23 cellular contexts compared by ENCODE assay signal in the genomic region with DNA sequence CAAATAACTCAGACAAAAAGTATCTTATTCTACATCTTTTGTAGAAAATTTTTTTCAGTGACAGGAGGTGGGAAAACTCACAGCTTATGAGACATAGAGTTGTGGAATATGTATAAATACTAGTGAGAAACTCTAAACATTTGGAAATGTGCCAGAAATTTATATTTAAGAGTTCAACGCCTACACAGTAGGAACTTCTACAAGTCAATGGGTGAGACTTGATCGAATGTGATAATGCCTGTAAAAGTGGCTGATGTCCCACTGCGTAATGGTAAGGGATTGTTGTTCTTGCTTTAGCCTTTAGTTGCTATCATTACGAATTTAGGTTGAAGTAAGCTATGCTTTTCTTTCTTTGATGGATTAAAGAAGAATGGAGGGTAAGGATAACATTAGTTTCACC. TPM values are rescaled to one million over a fixed set of nuclear protein-coding genes. Genes with fewer than 3 reads are reported as not detected.
DNase-seq lines count a peak whose midpoint lies in the region; ATAC-seq and TF ChIP-seq lines count a peak whose summit lies in the region.
"Had no signal": no experiment of that assay in that cellular context is flagged by ENCODE, and none has a peak within 500 bp of the region (broad histone marks: within the 10 kb centered on the region; RNA-seq: fewer than 3 reads in every experiment).

No MANE protein-coding gene starts in this region.

- H3K9me3 ChIP-seq in CD4-positive, alpha-beta T cell (ENCODE audit: control insufficient read depth, low read length), result no peaks in the 10 kb centered on the region
- H3K9me3 ChIP-seq: BLaER1, SJCRH30 had no signal

- H3K4me3 Mint-ChIP-seq in activated T-cell treated with anti-CD3 and anti-CD28 coated beads, Interleukin-2, amount 50 U/mL, for 24 hours, result no peak overlapping the region
- no peak overlapping the region for H3K4me3 Mint-ChIP-seq in CD4-positive, alpha-beta T cell
- H3K4me3 Mint-ChIP-seq in activated naive CD8-positive, alpha-beta T cell treated with anti-CD3 and anti-CD28 coated beads for 36 hours, result no peak overlapping the region
- H3K4me3 Mint-ChIP-seq in natural killer cell, result no peak overlapping the region
- H3K4me3 Mint-ChIP-seq: CD4-positive, CD25-positive, alpha-beta regulatory T cell had no signal

- no peaks in the 10 kb centered on the region for H3K9me3 Mint-ChIP-seq in activated T-cell treated with anti-CD3 and anti-CD28 coated beads, Interleukin-2, amount 50 U/mL, for 24 hours
- H3K9me3 Mint-ChIP-seq in CD4-positive, alpha-beta T cell, result no peaks in the 10 kb centered on the region
- no peaks in the 10 kb centered on the region for H3K9me3 Mint-ChIP-seq in activated naive CD8-positive, alpha-beta T cell treated with anti-CD3 and anti-CD28 coated beads for 36 hours
- no peaks in the 10 kb centered on the region for H3K9me3 Mint-ChIP-seq in natural killer cell
- H3K9me3 Mint-ChIP-seq: CD4-positive, CD25-positive, alpha-beta regulatory T cell had no signal

- peaks cover 56% of the 10 kb centered on the region for H3K4me1 Mint-ChIP-seq in activated T-cell treated with anti-CD3 and anti-CD28 coated beads, Interleukin-2, amount 50 U/mL, for 24 hours (ENCODE audit: low read depth)
- peaks cover 50% of the 10 kb centered on the region for H3K4me1 Mint-ChIP-seq in CD4-positive, alpha-beta T cell (ENCODE audit: low read depth)
- peaks cover 46% of the 10 kb centered on the region for H3K4me1 Mint-ChIP-seq in activated naive CD8-positive, alpha-beta T cell treated with anti-CD3 and anti-CD28 coated beads for 36 hours
- H3K4me1 Mint-ChIP-seq in natural killer cell, result peaks cover 9 to 14% of the 10 kb centered on the region in 2 donors

- H3K27me3 ChIP-seq in CD4-positive, alpha-beta T cell (ENCODE audit: control insufficient read depth, insufficient read depth, low read length), result no peaks in the 10 kb centered on the region
- H3K27me3 ChIP-seq: BLaER1 had no signal

- H3K27ac Mint-ChIP-seq in activated T-cell treated with anti-CD3 and anti-CD28 coated beads, Interleukin-2, amount 50 U/mL, for 24 hours, result peak overlapping the region; percentile 15
- H3K27ac Mint-ChIP-seq in CD4-positive, alpha-beta T cell, result peak overlapping the region; percentile 60
- peak overlapping the region; percentile 44 for H3K27ac Mint-ChIP-seq in activated naive CD8-positive, alpha-beta T cell treated with anti-CD3 and anti-CD28 coated beads for 36 hours
- peak overlapping the region; percentile 29 to 66 for H3K27ac Mint-ChIP-seq in natural killer cell

- H3K27ac ChIP-seq in CD4-positive, alpha-beta T cell (ENCODE audit: low read depth, low read length), result no peak overlapping the region
- H3K27ac ChIP-seq: BLaER1, SJCRH30 had no signal

- H3K36me3 Mint-ChIP-seq in activated T-cell treated with anti-CD3 and anti-CD28 coated beads, Interleukin-2, amount 50 U/mL, for 24 hours (ENCODE audit: low read depth), result peaks cover 78% of the 10 kb centered on the region
- H3K36me3 Mint-ChIP-seq in CD4-positive, alpha-beta T cell (ENCODE audit: low read depth), result peaks cover 88% of the 10 kb centered on the region
- H3K36me3 Mint-ChIP-seq in activated naive CD8-positive, alpha-beta T cell treated with anti-CD3 and anti-CD28 coated beads for 36 hours, result peaks cover 26% of the 10 kb centered on the region
- H3K36me3 Mint-ChIP-seq in natural killer cell, result peaks cover 32% of the 10 kb centered on the region

- intact Hi-C loops in CD4-positive, alpha-beta T cell (cut with DNase I, micrococcal nuclease), result loop anchor here in 1 of 2 experiments (2.0 to 5.0 kb wide), 2 partner anchors 17 to 147 kb away; no protein-coding TSS in a partner anchor
- intact Hi-C loops in natural killer cell (cut with micrococcal nuclease), result no loop called here

- POLR2A ChIA-PET in CD4-positive, alpha-beta T cell (lab: Charles Lee), result interaction anchor here (0.7 to 0.8 kb wide), 2 partner anchors 9 to 87 kb away, joined by 3 read pairs; no protein-coding TSS in a partner anchor

- no peak for DNase-seq in activated T-cell treated with anti-CD3 and anti-CD28 coated beads, Interleukin-2, amount 50 U/mL, for 24 hours
- no peak for DNase-seq in activated T-cell treated with anti-CD3 and anti-CD28 coated beads for 4 hours
- no peak for DNase-seq in CD4-positive, alpha-beta T cell
- no peak for DNase-seq in activated naive CD8-positive, alpha-beta T cell treated with anti-CD3 and anti-CD28 coated beads for 36 hours
- DNase-seq in natural killer cell, result no peak
- DNase-seq: CD4-positive, CD25-positive, alpha-beta regulatory T cell; COR-L47; DMS53; KBM-7; MV-4-11; NCI-H1105; NCI-H1436 treated with DMSO at 0.1 percent for 48 hours; NCI-H2029; NCI-H446; NCI-H524 treated with DMSO at 0.1 percent for 48 hours; NCI-H774; PC-3; SJCRH30 had no signal

- no peaks in the 10 kb centered on the region for H3K27me3 Mint-ChIP-seq in activated T-cell treated with anti-CD3 and anti-CD28 coated beads, Interleukin-2, amount 50 U/mL, for 24 hours
- no peaks in the 10 kb centered on the region for H3K27me3 Mint-ChIP-seq in CD4-positive, alpha-beta T cell
- H3K27me3 Mint-ChIP-seq in activated naive CD8-positive, alpha-beta T cell treated with anti-CD3 and anti-CD28 coated beads for 36 hours, result no peaks in the 10 kb centered on the region
- H3K27me3 Mint-ChIP-seq in natural killer cell (ENCODE audit: low read depth in 2 of 2), result no peaks in the 10 kb centered on the region
- H3K27me3 Mint-ChIP-seq: CD4-positive, CD25-positive, alpha-beta regulatory T cell had no signal

- CTCF ChIA-PET in CD4-positive, alpha-beta T cell (lab: Charles Lee), result no interaction called here

- no peak for TF ChIP-seq CTCF in CD4-positive, alpha-beta T cell (IDR thresholded peaks at IDR 0.05)
- TF ChIP-seq CTCF in natural killer cell (IDR thresholded peaks at IDR 0.05), result no peak

- no peak for ATAC-seq in CD4-positive, alpha-beta T cell (ENCODE audit: poor library complexity)
- ATAC-seq in natural killer cell (no peak), HG03432 (IDR thresholded peaks at IDR 0.05; ENCODE audit: unreplicated experiment) (no peak), HG03159 (IDR thresholded peaks at IDR 0.05; ENCODE audit: unreplicated experiment) (no peak)
- ATAC-seq: HCT116, Right ventricle myocardium inferior had no signal

RNA-seq across cellular contexts. Expression of gene RICTOR, which starts 40.0 kb away (rescaled TPM):
- total RNA-seq in CD4-positive, alpha-beta T cell, result 100 to 1,000 TPM; 125 TPM
- total RNA-seq in activated naive CD8-positive, alpha-beta T cell treated with anti-CD3 and anti-CD28 coated beads for 36 hours, result 10 to 100 TPM; 19.7 to 21.5 TPM
- total RNA-seq in natural killer cell, result 100 to 1,000 TPM; 103 to 105 (median 103) TPM

Comparison
In these comparisons a context has a peak if more than half of its experiments do, and no peak if none do; other contexts are left out.
1. RNA of gene RICTOR, which starts 40.0 kb away (total RNA-seq): 125 TPM in CD4-positive, alpha-beta T cell and 103 to 105 TPM in natural killer cell; 19.7 to 21.5 TPM in activated naive CD8-positive, alpha-beta T cell treated with anti-CD3 and anti-CD28 coated beads for 36 hours; every median in the first group is over 4 times any median in the second.
2. Peak in every context shown above with its lines, with median percentiles within 50 percentile points of each other: H3K27ac Mint-ChIP-seq.